18 cellular contexts compared by ENCODE assay signal in the genomic region with DNA sequence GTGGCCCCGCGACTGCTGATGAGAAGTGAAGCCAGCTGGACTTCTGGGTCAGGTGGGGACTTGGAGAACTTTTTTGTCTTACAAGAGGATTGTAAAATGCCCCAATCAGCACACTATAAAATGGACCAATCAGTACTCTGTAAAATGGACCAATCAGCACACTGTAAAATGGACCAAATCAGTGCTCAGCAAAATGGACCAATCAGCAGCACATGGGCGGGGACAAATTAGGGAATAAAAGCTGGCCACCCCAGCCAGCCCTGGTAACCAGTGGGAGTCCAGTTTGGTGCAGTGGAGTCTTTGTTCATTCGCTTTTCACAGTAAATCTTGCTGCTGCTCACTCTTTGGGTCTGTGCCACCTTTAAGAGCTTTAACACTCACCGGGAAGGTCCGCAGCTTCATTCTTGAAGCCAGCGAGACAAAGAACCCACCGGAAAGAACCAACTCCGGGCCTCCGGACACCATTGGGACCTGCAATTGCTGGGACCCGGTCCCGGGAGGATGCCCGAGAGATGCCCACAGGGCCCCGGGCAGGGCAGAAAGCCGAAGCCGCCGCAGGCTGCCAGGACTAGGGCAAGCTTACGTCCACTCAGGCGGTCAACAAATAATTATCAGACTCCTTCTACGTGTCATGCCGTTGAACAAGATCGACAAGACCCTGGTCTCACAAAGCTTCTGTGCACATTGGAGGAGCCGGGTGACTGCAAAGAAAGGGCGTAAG. TPM values are rescaled to one million over a fixed set of nuclear protein-coding genes. Genes with fewer than 3 reads are reported as not detected.
"Had no signal": no experiment of that assay in that cellular context is flagged by ENCODE, and none has a peak within 500 bp of the region (broad histone marks: within the 10 kb centered on the region; RNA-seq: fewer than 3 reads in every experiment).

No MANE protein-coding gene starts in this region.

- H3K9me3 ChIP-seq: heart right ventricle, pancreas, suprapubic skin, tibial artery, upper lobe of left lung, vagina had no signal

- DNase-seq: effector CD4-positive, alpha-beta T cell; heart right ventricle; kidney glomerular epithelial cell; natural killer cell; right cardiac atrium; small intestine; stimulated activated naive CD4-positive, alpha-beta T cell treated with Interleukin-2 at 50 U/mL for 16 hours; tibial artery had no signal

- H3K27me3 ChIP-seq: pancreas, suprapubic skin, tibial artery, upper lobe of left lung, vagina had no signal

- H3K4me1 ChIP-seq: pancreas, suprapubic skin, vagina had no signal

- FAIRE-seq: frontal cortex, islet of Langerhans, pancreas, small intestine had no signal

- H3K36me3 ChIP-seq: heart right ventricle, pancreas, suprapubic skin, tibial artery, upper lobe of left lung, vagina had no signal

- H3K27ac ChIP-seq: coronary artery, heart right ventricle, pancreas, suprapubic skin, tibial artery, upper lobe of left lung, vagina had no signal

- H3K4me3 ChIP-seq: coronary artery, heart right ventricle, pancreas, suprapubic skin, tibial artery, upper lobe of left lung, vagina had no signal

RNA-seq across cellular contexts. Expression of a gene that starts 8.3 kb away (rescaled TPM):
- total RNA-seq: frontal cortex, myocyte, natural killer cell, neural crest cell, progenitor cell of endocrine pancreas had no signal
